ENCODE assay signal across 8 cellular contexts in genomic region chrX:85243761-85244410, GRCh38. TPM values are rescaled to one million over a fixed set of nuclear protein-coding genes. Genes with fewer than 3 reads are reported as not detected.
DNase-seq lines count a peak whose midpoint lies in the region; ATAC-seq and TF ChIP-seq lines count a peak whose summit lies in the region.

Gene SATL1 (minus strand): TSS chrX:85243779. CDS start chrX:85108968, 134,811 bp downstream.
Gene ZNF711 (plus strand): TSS chrX:85243991. CDS start chrX:85247573, 3,582 bp downstream.

- ATAC-seq in HG03280 (IDR thresholded peaks at IDR 0.05; ENCODE audit: unreplicated experiment) = no peak

- H3K4me1 ChIP-seq in HEK293 (ENCODE audit: control insufficient read depth, insufficient read depth, low read length) (peaks cover 2% of the 10 kb centered on the region; the same call in 1 of the 2 replicates), esophagus squamous epithelium (peaks cover 0 to 6% (median 0%) of the 10 kb centered on the region in 3 donors), transverse colon (peaks cover 0 to 6% (median 0%) of the 10 kb centered on the region in 4 donors)

- POLR2A ChIA-PET in HEK293 (lab: Yijun Ruan, JAX) = interaction anchor here (0.7 kb wide), 1 partner anchor 135 kb away, joined by 3 read pairs; no protein-coding TSS in a partner anchor

- DNase-seq in GM03348 (ENCODE audit: low spot score) (peak; percentile 26), NCI-H1930 (lab: John Stamatoyannopoulos, UW) (peak; percentile 92 to 94), esophagus squamous epithelium (lab: John Stamatoyannopoulos, UW) (no peak), mucosa of gallbladder (ENCODE audit: low spot score) (peak; percentile 14), transverse colon (peak; percentile 54)
- DNase-seq in activated CD8-positive, alpha-beta memory T cell treated with anti-CD3 and anti-CD28 coated beads, Interleukin-2, amount 50 U/mL, for 1 hour (ENCODE audit: extremely low read depth) = peak; percentile 3

- H3K4me3 ChIP-seq in HEK293 (ENCODE audit: low read depth, low read length) (peak within 1 kb of the TSS; percentile 56), esophagus squamous epithelium (peak within 1 kb of the TSS; percentile 47 to 71 (median 54)), transverse colon (peak within 1 kb of the TSS; percentile 28 to 67 (median 47))

- CTCF ChIA-PET in HEK293 (lab: Yijun Ruan, JAX) = interaction anchor here (0.7 kb wide), 1 partner anchor 11 kb away, joined by 3 read pairs; no protein-coding TSS in a partner anchor

- in situ Hi-C loops in transverse colon (cut with MboI; ENCODE audit: low pct_ligation_motif_present in 1 of 4, low pct_unique_long_range_greater_than_20kb in 1 of 4, low sequenced_read_pairs in 3 of 4) = no loop called here

- TF ChIP-seq EP300 in transverse colon (IDR thresholded peaks at IDR 0.05; ENCODE audit: low read depth) = no peak

- H3K36me3 ChIP-seq in HEK293 (ENCODE audit: control insufficient read depth in 2 of 2, insufficient read depth in 1 of 2, low read length in 2 of 2) (peaks cover 8 to 35% of the 10 kb centered on the region in 2 experiments; a peak in 2 of 3 replicates), esophagus squamous epithelium (no peaks in the 10 kb centered on the region), transverse colon (no peaks in the 10 kb centered on the region)

- TF ChIP-seq POLR2A in esophagus squamous epithelium (IDR thresholded peaks at IDR 0.05) = no peak
- no peak for TF ChIP-seq POLR2A in transverse colon (IDR thresholded peaks at IDR 0.05)

- TF ChIP-seq CTCF in HEK293 (tag by site-specific recombination; IDR thresholded peaks at IDR 0.05) (no peak), esophagus squamous epithelium (IDR thresholded peaks at IDR 0.05) (no peak), transverse colon (IDR thresholded peaks at IDR 0.05) (no peak)

- H3K9me3 ChIP-seq in HEK293 (ENCODE audit: control insufficient read depth, insufficient read depth, low read depth, low read length) (no peaks in the 10 kb centered on the region; the same call in 1 of the 2 replicates), esophagus squamous epithelium (no peaks in the 10 kb centered on the region), transverse colon (no peaks in the 10 kb centered on the region)

- H3K27ac ChIP-seq in HEK293 (ENCODE audit: extremely low read depth, low read depth, low read length) = peak within 1 kb of the TSS; percentile 97
- peak within 1 kb of the TSS; percentile 0 to 57 (median 26) for H3K27ac ChIP-seq in esophagus squamous epithelium
- peak within 1 kb of the TSS; percentile 14 to 51 (median 40) for H3K27ac ChIP-seq in transverse colon

- WGBS in esophagus squamous epithelium, 2 donors = 0 to 36% methylated on average over 2 to 29 of the region's 65 CpGs
- WGBS in transverse colon (ENCODE audit: low coverage in 1 of 2), 2 donors = 44% methylated on average over 64 of the region's 65 CpGs; no CpG with 5 or more reads in 1 of the 2 donors

- intact Hi-C loops in esophagus squamous epithelium (cut with DNase I) = no loop called here
- intact Hi-C loops in transverse colon (cut with DNase I; ENCODE audit: low total_unique reads) = no loop called here

- H3K27me3 ChIP-seq in esophagus squamous epithelium (no peaks in the 10 kb centered on the region), transverse colon (no peaks in the 10 kb centered on the region)

TF ChIP-seq in HEK293, 187 proteins besides CTCF, POLR2A, EP300 and RAD21 (continues in another document):
- TF ChIP-seq, protein P1, sequence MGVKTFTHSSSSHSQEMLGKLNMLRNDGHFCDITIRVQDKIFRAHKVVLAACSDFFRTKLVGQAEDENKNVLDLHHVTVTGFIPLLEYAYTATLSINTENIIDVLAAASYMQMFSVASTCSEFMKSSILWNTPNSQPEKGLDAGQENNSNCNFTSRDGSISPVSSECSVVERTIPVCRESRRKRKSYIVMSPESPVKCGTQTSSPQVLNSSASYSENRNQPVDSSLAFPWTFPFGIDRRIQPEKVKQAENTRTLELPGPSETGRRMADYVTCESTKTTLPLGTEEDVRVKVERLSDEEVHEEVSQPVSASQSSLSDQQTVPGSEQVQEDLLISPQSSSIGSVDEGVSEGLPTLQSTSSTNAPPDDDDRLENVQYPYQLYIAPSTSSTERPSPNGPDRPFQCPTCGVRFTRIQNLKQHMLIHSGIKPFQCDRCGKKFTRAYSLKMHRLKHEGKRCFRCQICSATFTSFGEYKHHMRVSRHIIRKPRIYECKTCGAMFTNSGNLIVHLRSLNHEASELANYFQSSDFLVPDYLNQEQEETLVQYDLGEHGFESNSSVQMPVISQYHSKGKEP (tag by site-specific recombination; IDR thresholded peaks at IDR 0.05) = peak; percentile 70
- peak; percentile 94 for TF ChIP-seq PATZ1 (tag by site-specific recombination; IDR thresholded peaks at IDR 0.05)
- peak; percentile 94 for TF ChIP-seq ZBTB21 (tag by site-specific recombination; IDR thresholded peaks at IDR 0.05)
- TF ChIP-seq ZNF629 (tag by site-specific recombination; IDR thresholded peaks at IDR 0.05) = peak; percentile 95
- no peak for TF ChIP-seq ZNF19 (tag by site-specific recombination; IDR thresholded peaks at IDR 0.05; ENCODE audit: low read depth)
- TF ChIP-seq ZIC2 (tag by site-specific recombination; IDR thresholded peaks at IDR 0.05) = peak; percentile 51
- no peak for TF ChIP-seq FEZF1 (tag by site-specific recombination; IDR thresholded peaks at IDR 0.05)
- TF ChIP-seq PRDM10 (tag by site-specific recombination; IDR thresholded peaks at IDR 0.05) = 0 out of 2 replicates have a peak, but pooled peaks have one; percentile 4
- TF ChIP-seq ZNF350 (tag by site-specific recombination; IDR thresholded peaks at IDR 0.05) = no peak
- peak; percentile 64; the same call in 1 of the 2 replicates for TF ChIP-seq ZBTB48 (tag by site-specific recombination; IDR thresholded peaks at IDR 0.05)
- TF ChIP-seq ZNF24 (tag by site-specific recombination; IDR thresholded peaks at IDR 0.05) = no peak
- peak; percentile 57 for TF ChIP-seq SP2 (tag by site-specific recombination; IDR thresholded peaks at IDR 0.05)
- no peak for TF ChIP-seq ZBTB8A (tag by site-specific recombination; IDR thresholded peaks at IDR 0.05)
- no peak for TF ChIP-seq MEIS1 (CRISPR knock-in tag; IDR thresholded peaks at IDR 0.05; ENCODE audit: borderline replicate concordance)
- peak; percentile 11 for TF ChIP-seq ZNF510 (tag by site-specific recombination; IDR thresholded peaks at IDR 0.05; ENCODE audit: insufficient replicate concordance)

RNA-seq across cellular contexts. Expression of gene SATL1, which starts in this region (rescaled TPM):
- total RNA-seq in esophagus squamous epithelium (not detected), mucosa of gallbladder (0.06 TPM), transverse colon (under 1 TPM in 1 of 4 donors, not detected in 3; 0.32 TPM)

RNA-seq across cellular contexts. Expression of gene ZNF711, which starts in this region (rescaled TPM):
- total RNA-seq in esophagus squamous epithelium (1 to 10 TPM in 3 of 4 donors, under 1 TPM in 1; 0.80 to 2.9 (median 1.7) TPM), mucosa of gallbladder (2.6 TPM), transverse colon (1 to 10 TPM in 2 of 4 donors, under 1 TPM in 1, not detected in 1; 1.00 to 3.8 (median 1.1) TPM)

Comparison
In these comparisons a context has a peak if more than half of its experiments do, and no peak if none do; other contexts are left out.
1. H3K27ac ChIP-seq: peak in every context shown above with its lines; median percentile 97 in HEK293; 40 in transverse colon; 26 in esophagus squamous epithelium.